Comparison of ENCODE assay signal across 8 cellular contexts in the genomic region with DNA sequence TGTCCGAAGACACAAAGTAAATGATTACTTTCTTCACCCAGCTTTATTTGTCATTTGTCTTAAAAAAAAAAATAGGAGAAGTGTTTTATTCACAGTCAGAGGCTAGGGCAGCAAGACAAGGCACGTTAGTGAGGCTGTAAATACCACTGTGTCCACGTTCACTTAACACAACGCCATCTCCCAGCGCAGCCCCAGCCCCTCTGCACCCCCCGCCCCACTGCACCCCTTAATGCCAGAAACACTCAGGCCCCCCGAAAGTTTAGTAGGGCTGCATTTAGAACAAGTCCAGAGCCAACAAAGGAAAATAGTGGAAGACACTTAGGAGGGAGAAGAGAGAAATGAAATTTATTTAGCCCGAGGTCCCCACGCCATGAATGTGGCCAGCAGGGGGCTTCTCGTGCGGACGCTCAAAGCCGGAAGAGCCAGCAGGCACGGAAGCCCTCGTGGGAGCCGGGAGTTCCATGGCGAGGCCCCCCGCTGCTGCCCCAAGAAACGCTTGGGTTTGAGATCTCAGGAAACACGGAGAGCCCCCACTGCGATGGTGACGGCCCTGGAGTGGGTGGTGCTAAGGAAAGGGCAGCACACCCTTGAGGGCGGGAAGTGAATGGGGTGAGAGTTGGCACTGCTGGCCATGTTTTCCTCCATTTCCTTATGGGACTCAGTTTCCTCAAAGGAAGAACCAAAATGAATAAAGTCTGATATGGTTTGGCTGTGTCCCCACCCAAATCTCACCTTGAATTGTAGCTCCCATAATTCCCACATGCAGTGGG. TPM values are rescaled to one million over a fixed set of nuclear protein-coding genes. Genes with fewer than 3 reads are reported as not detected.
DNase-seq lines count a peak whose midpoint lies in the region; ATAC-seq, FAIRE-seq and TF ChIP-seq lines count a peak whose summit lies in the region.

No MANE protein-coding gene starts in this region.

- peak overlapping the region; percentile 81 to 91 for H3K4me3 Mint-ChIP-seq in stimulated activated naive B cell treated with anti-CD40 and anti-IgM and Interleukin-4, amounts not matched to agents 10 μg/mL and 1 μg/mL and 100 μg/mL, for 72 hours

- no peaks in the 10 kb centered on the region for H3K36me3 ChIP-seq in muscle layer of colon (ENCODE audit: insufficient read depth, low read length)

- peak; percentile 58 to 62 for DNase-seq in A549 (ENCODE audit: low read depth in 1 of 2, low spot score in 1 of 2)
- peak; percentile 60 for DNase-seq in NCI-H2227 (lab: John Stamatoyannopoulos, UW; ENCODE audit: unreplicated experiment)
- peak; percentile 31 for DNase-seq in activated T-cell treated with anti-CD3 and anti-CD28 coated beads for 1 hour (ENCODE audit: low read depth)
- no peak for DNase-seq in epithelial cell of prostate (ENCODE audit: low read depth, low spot score)
- peak; percentile 47 for DNase-seq in stimulated activated naive B cell treated with anti-CD40 and anti-IgM and Interleukin-4, amounts not matched to agents 10 μg/mL and 1 μg/mL and 100 μg/mL, for 72 hours
- no peak for DNase-seq in NCI-H2081 (lab: John Stamatoyannopoulos, UW)

- peak; percentile 39 to 44 for TF ChIP-seq RAD21 in A549 (conservative IDR thresholded peaks at IDR 0.05 in 1 of 2, IDR thresholded peaks at IDR 0.05 in 1 of 2)

- peaks cover 8 to 10% of the 10 kb centered on the region in 2 donors for H3K4me1 Mint-ChIP-seq in stimulated activated naive B cell treated with anti-CD40 and anti-IgM and Interleukin-4, amounts not matched to agents 10 μg/mL and 1 μg/mL and 100 μg/mL, for 72 hours

- TF ChIP-seq EP300 in A549 (IDR thresholded peaks at IDR 0.05), result no peak

- H3K4me3 ChIP-seq in A549 (peak overlapping the region; percentile 37), muscle layer of colon (ENCODE audit: low read depth in 1 of 2, low read length in 2 of 2) (peak overlapping the region; percentile 32 to 40)

- peaks cover 2 to 3% of the 10 kb centered on the region in 2 donors for H3K9me3 Mint-ChIP-seq in stimulated activated naive B cell treated with anti-CD40 and anti-IgM and Interleukin-4, amounts not matched to agents 10 μg/mL and 1 μg/mL and 100 μg/mL, for 72 hours

- H3K27ac ChIP-seq in A549, result peak overlapping the region; percentile 80 to 87
- peak overlapping the region; percentile 94 for H3K27ac ChIP-seq in epithelial cell of prostate
- H3K27ac ChIP-seq in muscle layer of colon (ENCODE audit: low read depth, low read length), result peak overlapping the region; percentile 10

- H3K27me3 ChIP-seq in muscle layer of colon (ENCODE audit: control insufficient read depth in 1 of 2, insufficient read depth in 2 of 2, low read length in 2 of 2), result no peaks in the 10 kb centered on the region

- peaks cover 12 to 18% of the 10 kb centered on the region in 2 donors for H3K27me3 Mint-ChIP-seq in stimulated activated naive B cell treated with anti-CD40 and anti-IgM and Interleukin-4, amounts not matched to agents 10 μg/mL and 1 μg/mL and 100 μg/mL, for 72 hours

- TF ChIP-seq POLR2A in A549 (IDR thresholded peaks at IDR 0.05; ENCODE audit: low read length), result no peak

- ATAC-seq in A549 (peak; percentile 87 to 92), GM18511 (IDR thresholded peaks at IDR 0.05; ENCODE audit: unreplicated experiment) (peak; percentile 64)
- peak; percentile 81 for ATAC-seq in stimulated activated naive B cell treated with anti-CD40 and anti-IgM and Interleukin-4, amounts not matched to agents 10 μg/mL and 1 μg/mL and 100 μg/mL, for 72 hours (replicated peaks)

- POLR2A ChIA-PET in A549 (lab: Yijun Ruan, JAX), result interaction anchor here (2.4 kb wide), 1 partner anchor 396 kb away, joined by 16 read pairs; no protein-coding TSS in a partner anchor

- CTCF ChIA-PET in A549 (lab: Yijun Ruan, JAX), result interaction anchor here (0.6 to 4.7 kb wide), 32 partner anchors 8 to 817 kb away, joined by 3 to 86 read pairs (median 4); a partner anchor contains a TSS

- H3K9me3 ChIP-seq in A549, result 0 out of 3 replicates have a peak, but pooled peaks cover 2% of the 10 kb centered on the region
- H3K9me3 ChIP-seq in muscle layer of colon (ENCODE audit: low read length), result no peaks in the 10 kb centered on the region

- no peak overlapping the region for H3K9ac ChIP-seq in muscle layer of colon (ENCODE audit: low read length)

- H3K4me2 ChIP-seq in A549, result peak overlapping the region; percentile 56

- peak; percentile 51 for TF ChIP-seq CTCF in A549 (IDR thresholded peaks at IDR 0.05)

- peak overlapping the region; percentile 96 for H3K27ac Mint-ChIP-seq in stimulated activated naive B cell treated with anti-CD40 and anti-IgM and Interleukin-4, amounts not matched to agents 10 μg/mL and 1 μg/mL and 100 μg/mL, for 72 hours

- FAIRE-seq in A549 (lab: Jason Lieb, UNC), result no peak

- WGBS in A549 (ENCODE audit: missing lambda C conversion rate), result 5% methylated on average over 23 of the region's 23 CpGs

- peaks cover 11% of the 10 kb centered on the region; the same call in 2 of the 3 replicates for H3K4me1 ChIP-seq in A549
- H3K4me1 ChIP-seq in muscle layer of colon (ENCODE audit: insufficient read depth, low read length), result peaks cover 7% of the 10 kb centered on the region

- H3K36me3 Mint-ChIP-seq in stimulated activated naive B cell treated with anti-CD40 and anti-IgM and Interleukin-4, amounts not matched to agents 10 μg/mL and 1 μg/mL and 100 μg/mL, for 72 hours, result peaks cover 0 to 1% of the 10 kb centered on the region in 2 donors

TF ChIP-seq in A549, 52 proteins besides CTCF, POLR2A, EP300 and RAD21:
- TF ChIP-seq MYC (IDR thresholded peaks at IDR 0.05; ENCODE audit: borderline replicate concordance, low read length) (no peak), PHF8 (IDR thresholded peaks at IDR 0.05; ENCODE audit: borderline replicate concordance, low read depth) (no peak), HOXB13 (CRISPR knock-in tag; IDR thresholded peaks at IDR 0.05; ENCODE audit: low read depth) (no peak), ZFP36 (IDR thresholded peaks at IDR 0.05; ENCODE audit: borderline replicate concordance, partially characterized antibody) (no peak), FOSL2 (IDR thresholded peaks at IDR 0.05) (no peak), FOSL2 (CRISPR knock-in tag; IDR thresholded peaks at IDR 0.05) (no peak), TFCP2L1 (CRISPR knock-in tag; IDR thresholded peaks at IDR 0.05) (no peak), ESRRA (IDR thresholded peaks at IDR 0.05; ENCODE audit: borderline replicate concordance, low read length) (no peak), SREBF2 (IDR thresholded peaks at IDR 0.05) (no peak), RNF2 (IDR thresholded peaks at IDR 0.05; ENCODE audit: borderline replicate concordance, low read depth) (no peak), FOXS1 (CRISPR knock-in tag; IDR thresholded peaks at IDR 0.05) (no peak), CBX8 (IDR thresholded peaks at IDR 0.05) (no peak), MAZ (IDR thresholded peaks at IDR 0.05; ENCODE audit: borderline replicate concordance, low read depth, low read length) (no peak), RFX5 (IDR thresholded peaks at IDR 0.05) (no peak), ZC3H11A (IDR thresholded peaks at IDR 0.05) (no peak), HOXB5 (CRISPR knock-in tag; IDR thresholded peaks at IDR 0.05) (no peak), SMC3 (IDR thresholded peaks at IDR 0.05) (peak; percentile 59; the same call in 2 of the 3 replicates), MAFK (IDR thresholded peaks at IDR 0.05; ENCODE audit: partially characterized antibody) (no peak)
- TF ChIP-seq, protein P1, sequence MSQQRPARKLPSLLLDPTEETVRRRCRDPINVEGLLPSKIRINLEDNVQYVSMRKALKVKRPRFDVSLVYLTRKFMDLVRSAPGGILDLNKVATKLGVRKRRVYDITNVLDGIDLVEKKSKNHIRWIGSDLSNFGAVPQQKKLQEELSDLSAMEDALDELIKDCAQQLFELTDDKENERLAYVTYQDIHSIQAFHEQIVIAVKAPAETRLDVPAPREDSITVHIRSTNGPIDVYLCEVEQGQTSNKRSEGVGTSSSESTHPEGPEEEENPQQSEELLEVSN (IDR thresholded peaks at IDR 0.05; ENCODE audit: borderline replicate concordance, low read depth), result peak; percentile 90
- TF ChIP-seq, protein P2, sequence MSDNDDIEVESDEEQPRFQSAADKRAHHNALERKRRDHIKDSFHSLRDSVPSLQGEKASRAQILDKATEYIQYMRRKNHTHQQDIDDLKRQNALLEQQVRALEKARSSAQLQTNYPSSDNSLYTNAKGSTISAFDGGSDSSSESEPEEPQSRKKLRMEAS (IDR thresholded peaks at IDR 0.05), result peak; percentile 86
TF ChIP-seq in A549: peak in this region for 3.

RNA-seq across cellular contexts. Expression of a gene that starts 50.2 kb away (rescaled TPM):
- 0.03 and 0.08 TPM in 2 replicates for polyA plus RNA-seq in A549 (2011; rRNA removed)
- polyA plus RNA-seq in A549 (2012; cell fraction: cytosol; rRNA removed), result 0.01 TPM in 1 of 2 replicates, not detected in the other
- not detected in 2 replicates for polyA plus RNA-seq in A549 (2012; cell fraction: nucleus; rRNA removed)
- polyA plus RNA-seq in A549 (2017; fragmentation: RNase III; extraction: RNeasy Plus Mini Kit Qiagen cat#74134 plus additional on column Dnase treatment), result not detected in 3 replicates
- not detected in 2 replicates for polyA minus RNA-seq in A549 (2011; rRNA and poly(A)+ RNA removed)

Comparison
In these comparisons a context has a peak if more than half of its experiments do, and no peak if none do; other contexts are left out.
1. DNase-seq: peak in A549 (2 of 2), NCI-H2227 (single experiment), activated T-cell treated with anti-CD3 and anti-CD28 coated beads for 1 hour (single experiment) and stimulated activated naive B cell treated with anti-CD40 and anti-IgM and Interleukin-4, amounts not matched to agents 10 μg/mL and 1 μg/mL and 100 μg/mL, for 72 hours (single experiment); none in epithelial cell of prostate (single experiment) and NCI-H2081 (0 of 2).
2. H3K27ac ChIP-seq: peak in every context shown above with its lines; median percentile 94 in epithelial cell of prostate; 84 in A549; 10 in muscle layer of colon.
3. Peak in every context shown above with its lines, with median percentiles within 50 percentile points of each other: ATAC-seq.